ENCODE assay signal across 35 cellular contexts in genomic region chr13:44064376-44064775, GRCh38.
"Had no signal": no experiment of that assay in that cellular context is flagged by ENCODE, and none has a peak within 500 bp of the region (broad histone marks: within the 10 kb centered on the region; RNA-seq: fewer than 3 reads in every experiment).

No MANE protein-coding gene starts in this region.

- H3K4me3 Mint-ChIP-seq: activated B cell treated with CpG ODN at 0.5 μM for 24 hours; activated CD4-positive, alpha-beta memory T cell treated with anti-CD3 and anti-CD28 coated beads for 36 hours; activated CD4-positive, alpha-beta T cell treated with anti-CD3 and anti-CD28 coated beads, Interleukin-2, amount 10 ng/mL, durations not matched to agents 24 days and 14 days; activated CD8-positive, alpha-beta T cell treated with anti-CD3 and anti-CD28 coated beads for 36 hours; activated naive CD4-positive, alpha-beta T cell treated with anti-CD3 and anti-CD28 coated beads, Interleukin-2, amount 10 ng/mL, durations not matched to agents 7 days and 5 days; activated naive CD4-positive, alpha-beta T cell treated with anti-CD3 and anti-CD28 coated beads, Interleukin-2, amount 50 U/mL, for 24 hours; activated naive CD8-positive, alpha-beta T cell; activated naive CD8-positive, alpha-beta T cell treated with anti-CD3 and anti-CD28 coated beads, Interleukin-2, amount 10 ng/mL, durations not matched to agents 7 days and 5 days; activated naive CD8-positive, alpha-beta T cell treated with anti-CD3 and anti-CD28 coated beads, Interleukin-2, amount 50 U/mL, for 24 hours; activated T-cell treated with anti-CD3 and anti-CD28 coated beads, Interleukin-2, amount 50 U/mL, for 24 hours; brain; central memory CD8-positive, alpha-beta T cell; T-helper 1 cell treated with Interleukin-12 subunit alpha and Interleukin-12 subunit beta and Interleukin-4 antibody, amounts not matched to agents 30 μg/mL and 1 μg/mL, for 36 hours; T-helper 2 cell treated with Interferon-gamma antibody and Interleukin-4, amounts not matched to agents 5 μg/mL and 100 μg/mL, for 36 hours had no signal

- H3K27me3 Mint-ChIP-seq: brain had no signal

- FAIRE-seq: bronchial epithelial cell had no signal

- H3K9me3 ChIP-seq: ascending aorta had no signal

- H3K4me1 Mint-ChIP-seq: activated B cell treated with CpG ODN at 0.5 μM for 24 hours; activated CD4-positive, alpha-beta T cell treated with anti-CD3 and anti-CD28 coated beads, Interleukin-2, amount 10 ng/mL, durations not matched to agents 24 days and 14 days; activated naive CD4-positive, alpha-beta T cell treated with anti-CD3 and anti-CD28 coated beads, Interleukin-2, amount 10 ng/mL, durations not matched to agents 7 days and 5 days; activated naive CD4-positive, alpha-beta T cell treated with anti-CD3 and anti-CD28 coated beads, Interleukin-2, amount 50 U/mL, for 24 hours; activated naive CD8-positive, alpha-beta T cell treated with anti-CD3 and anti-CD28 coated beads, Interleukin-2, amount 10 ng/mL, durations not matched to agents 7 days and 5 days; central memory CD8-positive, alpha-beta T cell had no signal

- H3K36me3 ChIP-seq: ascending aorta, cardiac muscle cell, WERI-Rb-1 had no signal

- H3K27ac Mint-ChIP-seq: activated B cell treated with CpG ODN at 0.5 μM for 24 hours; activated CD4-positive, alpha-beta memory T cell treated with anti-CD3 and anti-CD28 coated beads for 36 hours; activated CD4-positive, alpha-beta T cell treated with anti-CD3 and anti-CD28 coated beads, Interleukin-2, amount 10 ng/mL, durations not matched to agents 24 days and 14 days; activated CD8-positive, alpha-beta T cell treated with anti-CD3 and anti-CD28 coated beads for 36 hours; activated naive CD4-positive, alpha-beta T cell treated with anti-CD3 and anti-CD28 coated beads, Interleukin-2, amount 10 ng/mL, durations not matched to agents 7 days and 5 days; activated naive CD4-positive, alpha-beta T cell treated with anti-CD3 and anti-CD28 coated beads, Interleukin-2, amount 50 U/mL, for 24 hours; activated naive CD8-positive, alpha-beta T cell; activated naive CD8-positive, alpha-beta T cell treated with anti-CD3 and anti-CD28 coated beads, Interleukin-2, amount 10 ng/mL, durations not matched to agents 7 days and 5 days; activated naive CD8-positive, alpha-beta T cell treated with anti-CD3 and anti-CD28 coated beads, Interleukin-2, amount 50 U/mL, for 24 hours; activated T-cell treated with anti-CD3 and anti-CD28 coated beads, Interleukin-2, amount 50 U/mL, for 24 hours; activated T-helper 2 cell treated with anti-CD3 and anti-CD28 coated beads, Interferon-gamma antibody, Interleukin-2, Interleukin-4, amounts not matched to agents 10 μg/mL and 5 μg/mL and 100 μg/mL, durations not matched to agents 14 hours and 24 hours and 36 hours; brain; T-helper 1 cell treated with Interleukin-12 subunit alpha and Interleukin-12 subunit beta and Interleukin-4 antibody, amounts not matched to agents 30 μg/mL and 1 μg/mL, for 36 hours; T-helper 2 cell treated with Interferon-gamma antibody and Interleukin-4, amounts not matched to agents 5 μg/mL and 100 μg/mL, for 36 hours had no signal

- H3K9me3 Mint-ChIP-seq: activated B cell treated with CpG ODN at 0.5 μM for 24 hours; activated CD4-positive, alpha-beta memory T cell treated with anti-CD3 and anti-CD28 coated beads for 36 hours; activated CD4-positive, alpha-beta T cell treated with anti-CD3 and anti-CD28 coated beads, Interleukin-2, amount 10 ng/mL, durations not matched to agents 24 days and 14 days; activated CD8-positive, alpha-beta T cell treated with anti-CD3 and anti-CD28 coated beads for 36 hours; activated naive CD4-positive, alpha-beta T cell treated with anti-CD3 and anti-CD28 coated beads, Interleukin-2, amount 10 ng/mL, durations not matched to agents 7 days and 5 days; activated naive CD8-positive, alpha-beta T cell treated with anti-CD3 and anti-CD28 coated beads, Interleukin-2, amount 10 ng/mL, durations not matched to agents 7 days and 5 days; activated T-cell treated with anti-CD3 and anti-CD28 coated beads, Interleukin-2, amount 50 U/mL, for 24 hours; activated T-helper 2 cell treated with anti-CD3 and anti-CD28 coated beads, Interferon-gamma antibody, Interleukin-2, Interleukin-4, amounts not matched to agents 10 μg/mL and 5 μg/mL and 100 μg/mL, durations not matched to agents 14 hours and 24 hours and 36 hours; central memory CD8-positive, alpha-beta T cell; T-helper 1 cell treated with Interleukin-12 subunit alpha and Interleukin-12 subunit beta and Interleukin-4 antibody, amounts not matched to agents 30 μg/mL and 1 μg/mL, for 36 hours; T-helper 2 cell treated with Interferon-gamma antibody and Interleukin-4, amounts not matched to agents 5 μg/mL and 100 μg/mL, for 36 hours had no signal

- H3K27me3 ChIP-seq: ascending aorta, cardiac muscle cell had no signal

- DNase-seq: activated B cell treated with CpG ODN at 0.5 μM for 24 hours; activated CD4-positive, alpha-beta memory T cell treated with anti-CD3 and anti-CD28 coated beads for 36 hours; activated CD4-positive, alpha-beta T cell treated with anti-CD3 and anti-CD28 coated beads for 4 hours; activated CD4-positive, alpha-beta T cell treated with anti-CD3 and anti-CD28 coated beads, Interleukin-2, amount 10 ng/mL, durations not matched to agents 24 days and 14 days; activated CD4-positive, alpha-beta T cell treated with anti-CD3 and anti-CD28 coated beads, Interleukin-2, amount 50 U/mL, for 1 hour; activated CD4-positive, alpha-beta T cell treated with anti-CD3 and anti-CD28 coated beads, Interleukin-2, amount 50 U/mL, for 4 hours; activated CD4-positive, CD25-positive, alpha-beta regulatory T cell treated with anti-CD3 and anti-CD28 coated beads, Interleukin-2, amount 50 U/mL, for 72 hours; activated CD8-positive, alpha-beta memory T cell treated with anti-CD3 and anti-CD28 coated beads, Interleukin-2, amount 50 U/mL, for 4 hours; activated CD8-positive, alpha-beta T cell treated with anti-CD3 and anti-CD28 coated beads for 36 hours; activated effector memory CD4-positive, alpha-beta T cell treated with Interleukin-2 at 50 U/mL for 16 hours; activated gamma-delta T cell; activated naive CD4-positive, alpha-beta T cell treated with anti-CD3 and anti-CD28 coated beads, Interleukin-2, amount 10 ng/mL, durations not matched to agents 7 days and 5 days; activated naive CD4-positive, alpha-beta T cell treated with Interleukin-2 at 50 U/mL for 16 hours; activated naive CD8-positive, alpha-beta T cell treated with anti-CD3 and anti-CD28 coated beads, Interleukin-2, amount 10 ng/mL, durations not matched to agents 7 days and 5 days; activated naive CD8-positive, alpha-beta T cell treated with anti-CD3 and anti-CD28 coated beads, Interleukin-2, amount 50 U/mL, for 24 hours; activated T-cell treated with anti-CD3 and anti-CD28 coated beads, Interleukin-2, amount 50 U/mL, for 24 hours; activated T-cell treated with anti-CD3 and anti-CD28 coated beads, Interleukin-2, amount 50 U/mL, for 48 hours; amygdala; anterior cingulate cortex; caudate nucleus; cerebellar nuclear complex; T-helper 1 cell; T-helper 2 cell; T-helper 9 cell; WERI-Rb-1 had no signal

- H3K4me3 ChIP-seq: ascending aorta, cardiac muscle cell had no signal

- H3K36me3 Mint-ChIP-seq: activated CD4-positive, alpha-beta memory T cell treated with anti-CD3 and anti-CD28 coated beads for 36 hours; activated naive CD4-positive, alpha-beta T cell treated with anti-CD3 and anti-CD28 coated beads, Interleukin-2, amount 10 ng/mL, durations not matched to agents 7 days and 5 days; activated naive CD4-positive, alpha-beta T cell treated with anti-CD3 and anti-CD28 coated beads, Interleukin-2, amount 50 U/mL, for 24 hours; activated naive CD8-positive, alpha-beta T cell; activated naive CD8-positive, alpha-beta T cell treated with anti-CD3 and anti-CD28 coated beads, Interleukin-2, amount 10 ng/mL, durations not matched to agents 7 days and 5 days; brain had no signal

- H3K27ac ChIP-seq: ascending aorta, cardiac muscle cell, WERI-Rb-1 had no signal

- ATAC-seq: activated CD8-positive, alpha-beta T cell treated with anti-CD3 and anti-CD28 coated beads for 36 hours; activated naive CD8-positive, alpha-beta T cell treated with anti-CD3 and anti-CD28 coated beads, Interleukin-2, amount 50 U/mL, for 24 hours had no signal
